8 cellular contexts compared by ENCODE assay signal in the genomic region with DNA sequence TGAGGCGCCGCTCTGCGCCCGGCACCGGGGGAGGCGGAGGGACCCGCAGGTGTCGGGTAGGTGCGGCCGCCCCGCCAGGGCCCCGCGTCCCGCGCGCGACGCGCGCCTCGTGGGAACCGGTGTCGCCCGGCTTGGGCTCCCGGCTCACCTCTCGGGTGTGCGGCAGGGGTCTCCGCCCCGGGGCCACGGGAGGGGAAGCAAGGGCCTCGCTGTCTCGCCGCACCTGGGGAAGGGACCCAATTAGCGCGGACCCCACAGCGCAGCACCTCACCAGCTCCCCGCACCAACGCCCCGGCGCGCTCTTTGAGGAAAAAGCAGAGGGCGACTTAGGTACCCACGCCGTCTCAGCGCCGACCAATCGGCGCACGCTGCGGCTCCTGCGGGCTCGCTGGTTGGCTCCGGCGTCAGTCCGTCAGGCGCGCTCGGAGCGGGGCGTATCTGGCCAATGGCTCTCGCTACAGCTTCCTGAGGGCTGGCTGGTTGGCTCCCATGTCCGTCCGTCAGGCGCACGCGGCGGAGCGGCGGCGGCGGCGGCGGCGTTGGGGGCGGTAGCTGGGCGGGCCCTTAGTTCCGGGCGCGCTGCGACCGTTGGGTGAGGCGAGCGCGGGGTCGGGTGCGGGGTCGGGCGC. TPM values are rescaled to one million over a fixed set of nuclear protein-coding genes. Genes with fewer than 3 reads are reported as not detected.
DNase-seq lines count a peak whose midpoint lies in the region; ATAC-seq, FAIRE-seq and TF ChIP-seq lines count a peak whose summit lies in the region.

A gene with protein sequence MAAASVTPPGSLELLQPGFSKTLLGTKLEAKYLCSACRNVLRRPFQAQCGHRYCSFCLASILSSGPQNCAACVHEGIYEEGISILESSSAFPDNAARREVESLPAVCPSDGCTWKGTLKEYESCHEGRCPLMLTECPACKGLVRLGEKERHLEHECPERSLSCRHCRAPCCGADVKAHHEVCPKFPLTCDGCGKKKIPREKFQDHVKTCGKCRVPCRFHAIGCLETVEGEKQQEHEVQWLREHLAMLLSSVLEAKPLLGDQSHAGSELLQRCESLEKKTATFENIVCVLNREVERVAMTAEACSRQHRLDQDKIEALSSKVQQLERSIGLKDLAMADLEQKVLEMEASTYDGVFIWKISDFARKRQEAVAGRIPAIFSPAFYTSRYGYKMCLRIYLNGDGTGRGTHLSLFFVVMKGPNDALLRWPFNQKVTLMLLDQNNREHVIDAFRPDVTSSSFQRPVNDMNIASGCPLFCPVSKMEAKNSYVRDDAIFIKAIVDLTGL (plus strand): TSS at position 567 of the 629 bp plus-strand sequence. CDS start 12,225 bp downstream, outside the sequence.

- H3K79me2 ChIP-seq in OCI-LY1 (ENCODE audit: insufficient read depth, low read length) (peaks cover 29% of the 10 kb centered on the region), endothelial cell of umbilical vein (ENCODE audit: control insufficient read depth, insufficient read depth, low read length) (peaks cover 44% of the 10 kb centered on the region)

- TF ChIP-seq POLR2A in endothelial cell of umbilical vein (IDR thresholded peaks at IDR 0.05; ENCODE audit: low read depth, low read length), result peak; percentile 47

- peak within 1 kb of the TSS; percentile 98 for H3K9ac ChIP-seq in OCI-LY1 (ENCODE audit: low read length)
- peak within 1 kb of the TSS; percentile 86 for H3K9ac ChIP-seq in endothelial cell of umbilical vein (replicated peaks; ENCODE audit: extremely low read depth, insufficient read depth, low read length)

- H3K4me3 ChIP-seq in OCI-LY1 (ENCODE audit: low read depth, low read length, poor library complexity, severe bottlenecking), result peak within 1 kb of the TSS; percentile 98
- peak within 1 kb of the TSS; percentile 62 to 87 (median 85) for H3K4me3 ChIP-seq in endothelial cell of umbilical vein (replicated peaks in 1 of 3; ENCODE audit: insufficient read depth in 1 of 3, low read depth in 1 of 3, low read length in 3 of 3)

- peak within 1 kb of the TSS; percentile 83 for H3K4me2 ChIP-seq in OCI-LY1 (ENCODE audit: low read length)
- peak within 1 kb of the TSS; percentile 88 for H3K4me2 ChIP-seq in endothelial cell of umbilical vein (ENCODE audit: insufficient read depth, low read length)

- TF ChIP-seq CTCF in D721Med (IDR thresholded peaks at IDR 0.05; ENCODE audit: insufficient read depth, missing control alignments), result no peak
- no peak for TF ChIP-seq CTCF in OCI-LY1 (IDR thresholded peaks at IDR 0.05; ENCODE audit: low read length)
- TF ChIP-seq CTCF in endothelial cell of umbilical vein (IDR thresholded peaks at IDR 0.05; ENCODE audit: extremely low read depth in 1 of 2, insufficient read depth in 1 of 2, low read depth in 1 of 2, low read length in 2 of 2), result no peak

- H4K20me1 ChIP-seq in OCI-LY1 (ENCODE audit: insufficient read depth, low read length), result no peaks in the 10 kb centered on the region
- H4K20me1 ChIP-seq in endothelial cell of umbilical vein (replicated peaks; ENCODE audit: control insufficient read depth, extremely low read depth, insufficient read depth, low read length), result no peaks in the 10 kb centered on the region

- FAIRE-seq in D721Med (lab: Jason Lieb, UNC) (no peak), endothelial cell of umbilical vein (lab: Jason Lieb, UNC) (peak; percentile 97)

- intact Hi-C loops in endothelial cell of umbilical vein (cut with micrococcal nuclease), result loop anchor here (1.0 to 5.0 kb wide), 3 partner anchors 37 to 94 kb away; partner anchors contain the start of genes FBXW5, PHPT1 and TMEM141

- dilution Hi-C loops in endothelial cell of umbilical vein (cut with MboI; ENCODE audit: extremely low pct_ligation_motif_present, low sequenced_read_pairs), result no loop called here

- DNase-seq in D721Med (ENCODE audit: insufficient read length, low spot score) (peak; percentile 100), HuH-7 (ENCODE audit: low spot score) (peak; percentile 100), endothelial cell of umbilical vein (ENCODE audit: low read depth, low spot score) (peak; percentile 100), midbrain (lab: John Stamatoyannopoulos, UW) (peak; percentile 97)
- peak; percentile 97 for DNase-seq in activated CD8-positive, alpha-beta memory T cell treated with anti-CD3 and anti-CD28 coated beads, Interleukin-2, amount 50 U/mL, for 4 hours
- DNase-seq in stimulated activated CD8-positive, alpha-beta memory T cell treated with anti-CD3 and anti-CD28 coated beads, Interleukin-15, amount 100 ng/mL, for 48 hours (ENCODE audit: low read depth in 2 of 2), result peak; percentile 97 to 99

- BruUV-seq in endothelial cell of umbilical vein (replicated peaks; lab: Mats Ljungman, UMichigan), result no TSS peak

- H2AFZ ChIP-seq in OCI-LY1 (ENCODE audit: low read length) (no peak within 1 kb of the TSS), endothelial cell of umbilical vein (ENCODE audit: low read depth, low read length) (peak within 1 kb of the TSS; percentile 96)

- POLR2A ChIA-PET in endothelial cell of umbilical vein (lab: Charles Lee), result no interaction called here

- no peaks in the 10 kb centered on the region for H3K27me3 ChIP-seq in OCI-LY1 (ENCODE audit: insufficient read depth, low read length)
- no peaks in the 10 kb centered on the region for H3K27me3 ChIP-seq in endothelial cell of umbilical vein (ENCODE audit: control insufficient read depth in 2 of 2, insufficient read depth in 2 of 2, low read length in 2 of 2)

- CTCF ChIA-PET in endothelial cell of umbilical vein (lab: Charles Lee), result interaction anchor here (0.6 to 1.0 kb wide), 6 partner anchors 20 to 150 kb away, joined by 3 to 4 read pairs (median 3); partner anchors contain the start of gene EDF1

- ATAC-seq in GM21515 (IDR thresholded peaks at IDR 0.05; ENCODE audit: unreplicated experiment), result peak; percentile 77

- H3K36me3 ChIP-seq in OCI-LY1 (ENCODE audit: insufficient read depth, low read length) (peaks cover 9% of the 10 kb centered on the region; the same call in 1 of the 2 replicates), endothelial cell of umbilical vein (ENCODE audit: control insufficient read depth in 2 of 2, extremely low read depth in 1 of 2, insufficient read depth in 2 of 2, low read length in 2 of 2) (no peaks in the 10 kb centered on the region)

- H3F3A ChIP-seq in OCI-LY1 (ENCODE audit: insufficient read depth, low read length), result no peaks in the 10 kb centered on the region

- no peaks in the 10 kb centered on the region for H3K9me1 ChIP-seq in endothelial cell of umbilical vein (replicated peaks; ENCODE audit: control insufficient read depth, extremely low read depth, insufficient read depth, low read length)

- H3K27ac ChIP-seq in OCI-LY1 (ENCODE audit: low read depth, low read length, poor library complexity, severe bottlenecking) (peak within 1 kb of the TSS; percentile 55), endothelial cell of umbilical vein (ENCODE audit: insufficient read depth, low read depth, low read length) (peak within 1 kb of the TSS; percentile 56)

- no peaks in the 10 kb centered on the region for H3K9me2 ChIP-seq in OCI-LY1 (ENCODE audit: low read depth, low read length)

- H3K9me3 ChIP-seq in OCI-LY1 (ENCODE audit: low read length) (no peaks in the 10 kb centered on the region), endothelial cell of umbilical vein (replicated peaks; ENCODE audit: control insufficient read depth, insufficient read depth, low read length) (no peaks in the 10 kb centered on the region)

- H3K4me1 ChIP-seq in OCI-LY1 (ENCODE audit: insufficient read depth, low read length, severe bottlenecking), result peaks cover 15% of the 10 kb centered on the region
- peaks cover 14% of the 10 kb centered on the region for H3K4me1 ChIP-seq in endothelial cell of umbilical vein (ENCODE audit: control insufficient read depth, extremely low read depth, insufficient read depth, low read length)

TF ChIP-seq in endothelial cell of umbilical vein, 7 proteins besides CTCF, POLR2A, EP300 and RAD21:
- no peak for TF ChIP-seq FOS (IDR thresholded peaks at IDR 0.05; ENCODE audit: borderline replicate concordance, insufficient read depth, low read length)
- no peak for TF ChIP-seq EZH2 (IDR thresholded peaks at IDR 0.05; ENCODE audit: borderline replicate concordance, low read depth, low read length, severe bottlenecking)
- no peak for TF ChIP-seq GATA2 (IDR thresholded peaks at IDR 0.05; ENCODE audit: insufficient read depth, insufficient read length, low read depth, low read length)
- no peak for TF ChIP-seq POLR2AphosphoS5 (IDR thresholded peaks at IDR 0.05; ENCODE audit: insufficient read depth, low read depth, low read length)
- TF ChIP-seq MAX (IDR thresholded peaks at IDR 0.05; ENCODE audit: insufficient read depth, insufficient read length), result no peak
- no peak for TF ChIP-seq JUN (IDR thresholded peaks at IDR 0.05; ENCODE audit: borderline replicate concordance, insufficient read depth, insufficient read length, low read depth)
- no peak for TF ChIP-seq MYC (IDR thresholded peaks at IDR 0.05; ENCODE audit: low read depth, low read length)

RNA-seq across cellular contexts. Expression of the gene that starts here (rescaled TPM):
- 21.5 and 23.1 TPM in 2 replicates for total RNA-seq in endothelial cell of umbilical vein
- polyA plus RNA-seq in endothelial cell of umbilical vein, result 10.3 and 10.9 TPM in 2 replicates
- polyA plus RNA-seq in endothelial cell of umbilical vein (2011; cell fraction: cytosol; rRNA removed), result 10.7 and 13.1 TPM in 2 replicates
- polyA plus RNA-seq in endothelial cell of umbilical vein (2011; cell fraction: nucleus; rRNA removed), result 20.0 and 24.5 TPM in 2 replicates
- 8.2 and 11.4 TPM in 2 replicates for polyA plus RNA-seq in endothelial cell of umbilical vein (2012)
- polyA minus RNA-seq in endothelial cell of umbilical vein, result 8.7 and 10.9 TPM in 2 replicates
- 26.5 TPM for polyA minus RNA-seq in endothelial cell of umbilical vein (2011; cell fraction: cytosol; rRNA and poly(A)+ RNA removed)
- polyA minus RNA-seq in endothelial cell of umbilical vein (2011; cell fraction: nucleus; rRNA and poly(A)+ RNA removed), result 7.7 and 9.3 TPM in 2 replicates

Comparison
In these comparisons a context has a peak if more than half of its experiments do, and no peak if none do; other contexts are left out.
1. Peak in every context shown above with its lines: DNase-seq, ATAC-seq, H3K4me3 ChIP-seq and H3K27ac ChIP-seq.